In the genomic region with DNA sequence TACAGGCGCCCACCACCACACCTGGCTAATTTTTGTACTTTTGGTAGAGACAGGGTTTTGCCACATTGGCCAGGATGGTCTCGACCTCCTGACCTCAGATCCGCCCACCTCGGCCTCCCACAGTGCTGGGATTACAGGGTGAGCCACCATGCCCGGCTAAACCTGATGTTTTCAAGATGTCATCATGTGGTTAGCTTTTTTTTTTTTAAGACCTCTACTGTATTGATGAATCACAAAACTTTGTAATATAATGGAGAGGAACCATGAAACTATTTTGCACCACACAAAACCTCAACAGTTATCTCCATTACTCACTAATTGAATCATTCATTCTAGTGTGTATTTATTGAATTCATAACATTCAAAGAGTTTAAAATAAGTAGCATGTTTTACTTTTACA, we compare ENCODE assay signal across 14 cellular contexts.
DNase-seq lines count a peak whose midpoint lies in the region; TF ChIP-seq lines count a peak whose summit lies in the region.
"Had no signal": no experiment of that assay in that cellular context is flagged by ENCODE, and none has a peak within 500 bp of the region (broad histone marks: within the 10 kb centered on the region; RNA-seq: fewer than 3 reads in every experiment).

No MANE protein-coding gene starts in this region.

- no peak overlapping the region for H3K27ac ChIP-seq in brain microvascular endothelial cell
- H3K27ac ChIP-seq: BLaER1, cardiac muscle cell, esophagus squamous epithelium had no signal

- H3K4me1 Mint-ChIP-seq in HFFc6 (ENCODE audit: low read depth): peaks cover 5% of the 10 kb centered on the region; the same call in 1 of the 2 replicates
- H3K4me1 Mint-ChIP-seq: nephron progenitor cell had no signal

- H3K27me3 ChIP-seq in brain microvascular endothelial cell (replicated peaks): no peaks in the 10 kb centered on the region
- H3K27me3 ChIP-seq: BLaER1, cardiac muscle cell, esophagus squamous epithelium had no signal

- no peaks in the 10 kb centered on the region for H3K36me3 Mint-ChIP-seq in HFFc6 (ENCODE audit: low read depth)
- H3K36me3 Mint-ChIP-seq: activated naive CD8-positive, alpha-beta T cell had no signal

- H3K36me3 ChIP-seq in brain microvascular endothelial cell (replicated peaks): no peaks in the 10 kb centered on the region
- H3K36me3 ChIP-seq: BLaER1, cardiac muscle cell, esophagus squamous epithelium had no signal

- H3K9me3 Mint-ChIP-seq in HFFc6: no peaks in the 10 kb centered on the region
- H3K9me3 Mint-ChIP-seq: nephron progenitor cell had no signal

- peaks cover 7% of the 10 kb centered on the region for H3K27me3 Mint-ChIP-seq in HFFc6 (ENCODE audit: insufficient read depth)
- H3K27me3 Mint-ChIP-seq: activated naive CD8-positive, alpha-beta T cell had no signal

- no peak for TF ChIP-seq CTCF in HFFc6 (IDR thresholded peaks at IDR 0.05)
- no peak for TF ChIP-seq CTCF in brain microvascular endothelial cell (IDR thresholded peaks at IDR 0.05; ENCODE audit: low read depth, low read length, missing control alignments)

- peak; percentile 9 for DNase-seq in stimulated activated CD4-positive, alpha-beta T cell treated with anti-CD3 and anti-CD28 coated beads, Interleukin-15, amount 100 ng/mL, for 24 hours
- no peak for DNase-seq in stimulated activated CD4-positive, alpha-beta T cell treated with anti-CD3 and anti-CD28 coated beads, Interleukin-2, amount 100 ng/mL, for 48 hours
- DNase-seq in HFFc6: peak; percentile 26
- DNase-seq in brain microvascular endothelial cell: peak; percentile 24
- peak; percentile 52 for DNase-seq in stromal cell of bone marrow (ENCODE audit: low read depth)
- DNase-seq in HuH-7.5 (ENCODE audit: low spot score): no peak
- no peak for DNase-seq in SKM-1 treated with dmso at 0.1 percent for 144 hours (lab: John Stamatoyannopoulos, UW; ENCODE audit: unreplicated experiment)
- DNase-seq: esophagus squamous epithelium, islet precursor cell, NCI-H69, nephron progenitor cell had no signal

- in situ Hi-C loops in brain microvascular endothelial cell (cut with HindIII; ENCODE audit: low pct_ligation_motif_present, low sequenced_read_pairs): no loop called here

- H3K4me3 ChIP-seq in brain microvascular endothelial cell (ENCODE audit: low read depth, low read length): no peak overlapping the region
- H3K4me3 ChIP-seq: BLaER1, cardiac muscle cell, esophagus squamous epithelium had no signal

- H3K4me3 Mint-ChIP-seq in HFFc6: no peak overlapping the region
- H3K4me3 Mint-ChIP-seq: activated naive CD8-positive, alpha-beta T cell; nephron progenitor cell had no signal

- H3K27ac Mint-ChIP-seq in HFFc6: no peak overlapping the region
- H3K27ac Mint-ChIP-seq: activated naive CD8-positive, alpha-beta T cell; nephron progenitor cell had no signal

Comparison
In these comparisons a context has a peak if more than half of its experiments do, and no peak if none do; other contexts are left out.
1. DNase-seq: peak in stimulated activated CD4-positive, alpha-beta T cell treated with anti-CD3 and anti-CD28 coated beads, Interleukin-15, amount 100 ng/mL, for 24 hours (single experiment), HFFc6 (single experiment), brain microvascular endothelial cell (single experiment) and stromal cell of bone marrow (single experiment); none in stimulated activated CD4-positive, alpha-beta T cell treated with anti-CD3 and anti-CD28 coated beads, Interleukin-2, amount 100 ng/mL, for 48 hours (0 of 2), HuH-7.5 (single experiment) and SKM-1 treated with dmso at 0.1 percent for 144 hours (single experiment).